ENCODE assay signal across 33 cellular contexts in genomic region chr12:4849946-4850345, GRCh38. TPM values are rescaled to one million over a fixed set of nuclear protein-coding genes. Genes with fewer than 3 reads are reported as not detected.
"Had no signal": no experiment of that assay in that cellular context is flagged by ENCODE, and none has a peak within 500 bp of the region (broad histone marks: within the 10 kb centered on the region; RNA-seq: fewer than 3 reads in every experiment).

No MANE protein-coding gene starts in this region.

- H3K4me1 ChIP-seq: ascending aorta, Peyer's patch, SJSA1 had no signal

- DNase-seq: activated CD4-positive, alpha-beta memory T cell treated with anti-CD3 and anti-CD28 coated beads for 36 hours; activated CD4-positive, alpha-beta T cell treated with anti-CD3 and anti-CD28 coated beads, Interleukin-2, amount 10 ng/mL, durations not matched to agents 24 days and 14 days; activated effector memory CD4-positive, alpha-beta T cell treated with anti-CD3 and anti-CD28 coated beads, Interleukin-2, amount 50 U/mL, for 16 hours; activated naive CD4-positive, alpha-beta T cell treated with Interleukin-2 at 50 U/mL for 16 hours; activated naive CD8-positive, alpha-beta T cell treated with anti-CD3 and anti-CD28 coated beads, Interleukin-2, amount 10 ng/mL, durations not matched to agents 7 days and 5 days; activated T-cell treated with anti-CD3 and anti-CD28 coated beads, Interleukin-2, amount 50 U/mL, for 1 hour; activated T-cell treated with anti-CD3 and anti-CD28 coated beads, Interleukin-2, amount 50 U/mL, for 72 hours; amygdala; Kasumi-1; KG1; MG63; NCI-H1048; NCI-H1436 treated with DMSO at 0.1 percent for 48 hours; NCI-H1694 treated with DMSO at 0.1 percent for 48 hours; NCI-H2029; NCI-H526; NCI-H748 treated with DMSO at 0.1 percent for 48 hours; NK-92 treated with Interleukin-12 subunit alpha and Interleukin-12 subunit beta, amount 100 ng/mL, for 24 hours; PC-3; Peyer's patch; RPMI8226; SHP77 treated with DMSO at 0.1 percent for 48 hours; SK-N-SH had no signal

- FAIRE-seq: TTC549 had no signal

- H3K27me3 ChIP-seq: ascending aorta, cardiac muscle cell, MG63, Peyer's patch had no signal

- H3K9me3 Mint-ChIP-seq: activated CD4-positive, alpha-beta memory T cell treated with anti-CD3 and anti-CD28 coated beads for 36 hours; activated CD4-positive, alpha-beta T cell treated with anti-CD3 and anti-CD28 coated beads, Interleukin-2, amount 10 ng/mL, durations not matched to agents 24 days and 14 days; activated naive CD4-positive, alpha-beta T cell treated with anti-CD3 and anti-CD28 coated beads, Interleukin-2, amount 50 U/mL, for 24 hours; activated naive CD8-positive, alpha-beta T cell treated with anti-CD3 and anti-CD28 coated beads, Interleukin-2, amount 10 ng/mL, durations not matched to agents 7 days and 5 days; activated T-cell treated with anti-CD3 and anti-CD28 coated beads, Interleukin-2, amount 50 U/mL, for 72 hours; activated T-helper 17 cell treated with anti-CD3 and anti-CD28 coated beads, Interleukin-2, amount 50 U/mL, for 72 hours; T-helper 1 cell treated with Interleukin-12 subunit alpha and Interleukin-12 subunit beta and Interleukin-4 antibody, amounts not matched to agents 30 μg/mL and 1 μg/mL, for 36 hours; T-helper 2 cell treated with Interferon-gamma antibody and Interleukin-4, amounts not matched to agents 5 μg/mL and 100 μg/mL, for 36 hours had no signal

- H3K4me3 Mint-ChIP-seq: activated CD4-positive, alpha-beta memory T cell treated with anti-CD3 and anti-CD28 coated beads for 36 hours; activated CD4-positive, alpha-beta T cell treated with anti-CD3 and anti-CD28 coated beads, Interleukin-2, amount 10 ng/mL, durations not matched to agents 24 days and 14 days; activated naive CD4-positive, alpha-beta T cell treated with anti-CD3 and anti-CD28 coated beads, Interleukin-2, amount 50 U/mL, for 24 hours; activated naive CD8-positive, alpha-beta T cell treated with anti-CD3 and anti-CD28 coated beads, Interleukin-2, amount 10 ng/mL, durations not matched to agents 7 days and 5 days; activated T-cell treated with anti-CD3 and anti-CD28 coated beads, Interleukin-2, amount 50 U/mL, for 72 hours; activated T-helper 17 cell treated with anti-CD3 and anti-CD28 coated beads, Interleukin-2, amount 50 U/mL, for 72 hours; T-helper 1 cell treated with Interleukin-12 subunit alpha and Interleukin-12 subunit beta and Interleukin-4 antibody, amounts not matched to agents 30 μg/mL and 1 μg/mL, for 36 hours; T-helper 2 cell treated with Interferon-gamma antibody and Interleukin-4, amounts not matched to agents 5 μg/mL and 100 μg/mL, for 36 hours had no signal

- H3K9me3 ChIP-seq: ascending aorta, MG63, Peyer's patch, SJSA1, SK-N-SH had no signal

- H3K9ac ChIP-seq: SK-N-SH had no signal

- H3K27me3 Mint-ChIP-seq: activated CD4-positive, alpha-beta memory T cell treated with anti-CD3 and anti-CD28 coated beads for 36 hours; activated naive CD4-positive, alpha-beta T cell treated with anti-CD3 and anti-CD28 coated beads, Interleukin-2, amount 50 U/mL, for 24 hours had no signal

- H3K4me3 ChIP-seq: ascending aorta, cardiac muscle cell, MG63, Peyer's patch, SJSA1 had no signal

- H3K27ac ChIP-seq: ascending aorta, cardiac muscle cell, Peyer's patch, SJSA1 had no signal

- H3K27ac Mint-ChIP-seq: activated CD4-positive, alpha-beta memory T cell treated with anti-CD3 and anti-CD28 coated beads for 36 hours; activated CD4-positive, alpha-beta T cell treated with anti-CD3 and anti-CD28 coated beads, Interleukin-2, amount 10 ng/mL, durations not matched to agents 24 days and 14 days; activated naive CD8-positive, alpha-beta T cell treated with anti-CD3 and anti-CD28 coated beads, Interleukin-2, amount 10 ng/mL, durations not matched to agents 7 days and 5 days; activated T-cell treated with anti-CD3 and anti-CD28 coated beads, Interleukin-2, amount 50 U/mL, for 72 hours; activated T-helper 17 cell treated with anti-CD3 and anti-CD28 coated beads, Interleukin-2, amount 50 U/mL, for 72 hours; T-helper 1 cell treated with Interleukin-12 subunit alpha and Interleukin-12 subunit beta and Interleukin-4 antibody, amounts not matched to agents 30 μg/mL and 1 μg/mL, for 36 hours; T-helper 2 cell treated with Interferon-gamma antibody and Interleukin-4, amounts not matched to agents 5 μg/mL and 100 μg/mL, for 36 hours had no signal

- H3K36me3 Mint-ChIP-seq: activated CD4-positive, alpha-beta memory T cell treated with anti-CD3 and anti-CD28 coated beads for 36 hours; activated naive CD4-positive, alpha-beta T cell treated with anti-CD3 and anti-CD28 coated beads, Interleukin-2, amount 50 U/mL, for 24 hours; activated naive CD8-positive, alpha-beta T cell treated with anti-CD3 and anti-CD28 coated beads, Interleukin-2, amount 10 ng/mL, durations not matched to agents 7 days and 5 days had no signal

- H3K36me3 ChIP-seq: ascending aorta, cardiac muscle cell, MG63, Peyer's patch, SJSA1 had no signal

- H3K4me1 Mint-ChIP-seq: activated CD4-positive, alpha-beta T cell treated with anti-CD3 and anti-CD28 coated beads, Interleukin-2, amount 10 ng/mL, durations not matched to agents 24 days and 14 days; activated naive CD4-positive, alpha-beta T cell treated with anti-CD3 and anti-CD28 coated beads, Interleukin-2, amount 50 U/mL, for 24 hours; activated T-helper 17 cell treated with anti-CD3 and anti-CD28 coated beads, Interleukin-2, amount 50 U/mL, for 72 hours had no signal

- ATAC-seq: activated T-cell treated with anti-CD3 and anti-CD28 coated beads, Interleukin-2, amount 50 U/mL, for 72 hours; activated T-helper 17 cell treated with anti-CD3 and anti-CD28 coated beads, Interleukin-2, amount 50 U/mL, for 72 hours; PC-3 had no signal

RNA-seq across cellular contexts. Expression of gene KCNA1, which starts 59.8 kb away (rescaled TPM):
- total RNA-seq: activated CD4-positive, alpha-beta memory T cell treated with anti-CD3 and anti-CD28 coated beads for 36 hours; activated CD4-positive, alpha-beta T cell treated with anti-CD3 and anti-CD28 coated beads, Interleukin-2, amount 10 ng/mL, durations not matched to agents 24 days and 14 days; activated CD8-positive, alpha-beta memory T cell treated with anti-CD3 and anti-CD28 coated beads for 36 hours; activated naive CD8-positive, alpha-beta T cell treated with anti-CD3 and anti-CD28 coated beads, Interleukin-2, amount 10 ng/mL, durations not matched to agents 7 days and 5 days; activated T-helper 17 cell treated with anti-CD3 and anti-CD28 coated beads, Interleukin-2, amount 50 U/mL, for 72 hours; ascending aorta; NCI-H460; PC-3; Peyer's patch; SJSA1 had no signal
- polyA plus RNA-seq: cardiac muscle cell, SK-N-SH had no signal
